8 cellular contexts compared by ENCODE assay signal in the genomic region with DNA sequence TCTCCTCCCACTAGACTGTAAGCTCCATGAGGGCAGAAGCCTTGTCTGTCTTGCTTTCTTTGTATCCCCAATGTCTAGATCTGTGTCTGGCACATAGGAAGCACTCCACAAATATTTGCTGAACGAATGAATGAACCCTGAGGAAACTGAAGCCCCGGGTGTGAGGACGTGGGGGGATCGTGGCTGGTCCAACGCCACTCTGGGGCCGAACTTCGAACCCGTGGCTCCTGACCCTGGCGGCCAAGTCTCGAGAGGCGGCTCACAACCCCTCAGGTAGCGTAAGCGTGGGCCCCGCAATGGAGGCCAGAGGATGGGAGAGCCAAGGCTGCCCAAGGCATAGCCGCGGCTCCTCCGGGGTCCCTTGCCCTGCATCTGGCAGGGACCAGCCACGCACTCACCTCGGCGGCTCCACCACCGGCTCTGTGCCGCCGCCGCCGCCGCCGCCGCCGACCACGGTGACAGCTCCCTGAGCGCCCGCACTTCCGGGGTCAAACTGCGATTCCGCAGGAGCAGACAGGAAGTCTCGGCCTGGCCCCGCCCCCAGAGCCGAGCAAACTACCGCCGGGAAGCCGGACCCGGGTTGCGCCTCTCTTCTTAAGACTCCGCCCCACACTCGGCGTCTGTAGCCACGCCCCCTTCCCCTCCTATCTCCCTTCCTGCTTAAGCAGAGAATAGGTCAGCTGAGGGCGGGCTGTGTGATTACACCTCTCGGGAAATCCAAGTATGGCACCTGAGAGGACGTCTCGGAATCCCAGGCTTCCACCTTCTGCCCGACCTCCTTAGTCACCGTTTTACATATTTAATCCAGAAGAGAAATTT. TPM values are rescaled to one million over a fixed set of nuclear protein-coding genes. Genes with fewer than 3 reads are reported as not detected.
A peak's percentile ranks its signal among the peaks of the same experiment; 100 is the strongest.
DNase-seq lines count a peak whose midpoint lies in the region; ATAC-seq and TF ChIP-seq lines count a peak whose summit lies in the region.

A gene with protein sequence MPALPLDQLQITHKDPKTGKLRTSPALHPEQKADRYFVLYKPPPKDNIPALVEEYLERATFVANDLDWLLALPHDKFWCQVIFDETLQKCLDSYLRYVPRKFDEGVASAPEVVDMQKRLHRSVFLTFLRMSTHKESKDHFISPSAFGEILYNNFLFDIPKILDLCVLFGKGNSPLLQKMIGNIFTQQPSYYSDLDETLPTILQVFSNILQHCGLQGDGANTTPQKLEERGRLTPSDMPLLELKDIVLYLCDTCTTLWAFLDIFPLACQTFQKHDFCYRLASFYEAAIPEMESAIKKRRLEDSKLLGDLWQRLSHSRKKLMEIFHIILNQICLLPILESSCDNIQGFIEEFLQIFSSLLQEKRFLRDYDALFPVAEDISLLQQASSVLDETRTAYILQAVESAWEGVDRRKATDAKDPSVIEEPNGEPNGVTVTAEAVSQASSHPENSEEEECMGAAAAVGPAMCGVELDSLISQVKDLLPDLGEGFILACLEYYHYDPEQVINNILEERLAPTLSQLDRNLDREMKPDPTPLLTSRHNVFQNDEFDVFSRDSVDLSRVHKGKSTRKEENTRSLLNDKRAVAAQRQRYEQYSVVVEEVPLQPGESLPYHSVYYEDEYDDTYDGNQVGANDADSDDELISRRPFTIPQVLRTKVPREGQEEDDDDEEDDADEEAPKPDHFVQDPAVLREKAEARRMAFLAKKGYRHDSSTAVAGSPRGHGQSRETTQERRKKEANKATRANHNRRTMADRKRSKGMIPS (minus strand): TSS at position 495 of the 819 bp plus-strand sequence. CDS start 5,949 bp downstream, outside the sequence.

- H3K36me3 ChIP-seq in BJ (ENCODE audit: control insufficient read depth, insufficient read depth, low read length) = peaks cover 11% of the 10 kb centered on the region

- H3K4me3 ChIP-seq in BJ (ENCODE audit: low read depth, low read length) (peak within 1 kb of the TSS; percentile 96), coronary artery (peak within 1 kb of the TSS; percentile 87)

- H3K4me3 Mint-ChIP-seq in activated CD4-positive, alpha-beta T cell treated with anti-CD3 and anti-CD28 coated beads, Interleukin-2, amount 10 ng/mL, durations not matched to agents 7 days and 5 days = peak within 1 kb of the TSS; percentile 93

- peaks cover 2% of the 10 kb centered on the region for H3K9me3 Mint-ChIP-seq in activated CD4-positive, alpha-beta T cell treated with anti-CD3 and anti-CD28 coated beads, Interleukin-2, amount 10 ng/mL, durations not matched to agents 7 days and 5 days

- peak within 1 kb of the TSS; percentile 93 for H3K27ac Mint-ChIP-seq in activated CD4-positive, alpha-beta T cell treated with anti-CD3 and anti-CD28 coated beads, Interleukin-2, amount 10 ng/mL, durations not matched to agents 7 days and 5 days

- peaks cover 20% of the 10 kb centered on the region for H3K36me3 Mint-ChIP-seq in activated CD4-positive, alpha-beta T cell treated with anti-CD3 and anti-CD28 coated beads, Interleukin-2, amount 10 ng/mL, durations not matched to agents 7 days and 5 days (ENCODE audit: low read depth)

- H3K4me1 Mint-ChIP-seq in activated CD4-positive, alpha-beta T cell treated with anti-CD3 and anti-CD28 coated beads, Interleukin-2, amount 10 ng/mL, durations not matched to agents 7 days and 5 days = peaks cover 33% of the 10 kb centered on the region

- no peak for TF ChIP-seq CTCF in BJ (IDR thresholded peaks at IDR 0.05; ENCODE audit: insufficient read depth, low read depth, low read length)
- no peak for TF ChIP-seq CTCF in coronary artery (IDR thresholded peaks at IDR 0.05)

- no peaks in the 10 kb centered on the region for H3K27me3 Mint-ChIP-seq in activated CD4-positive, alpha-beta T cell treated with anti-CD3 and anti-CD28 coated beads, Interleukin-2, amount 10 ng/mL, durations not matched to agents 7 days and 5 days

- CTCF ChIA-PET in BJ (lab: Yijun Ruan, JAX) = interaction anchor here (0.6 to 1.7 kb wide), 3 partner anchors 36 to 245 kb away, joined by 3 to 6 read pairs (median 4); no protein-coding TSS in a partner anchor
- CTCF ChIA-PET in activated CD4-positive, alpha-beta T cell treated with anti-CD3 and anti-CD28 coated beads, Interleukin-2, amount 10 ng/mL, durations not matched to agents 7 days and 5 days (lab: Charles Lee) = interaction anchor here (0.6 to 1.5 kb wide), 2 partner anchors 17 to 242 kb away, joined by 4 to 5 read pairs; no protein-coding TSS in a partner anchor

- peak; percentile 82 for DNase-seq in BJ (ENCODE audit: low read depth)
- DNase-seq in NCI-H526 treated with DMSO at 0.1 percent for 48 hours (lab: John Stamatoyannopoulos, UW) = peak; percentile 89
- DNase-seq in activated CD4-positive, alpha-beta T cell treated with anti-CD3 and anti-CD28 coated beads, Interleukin-2, amount 10 ng/mL, durations not matched to agents 7 days and 5 days = peak; percentile 99
- peak; percentile 98 for DNase-seq in coronary artery (ENCODE audit: low spot score)
- DNase-seq in stimulated activated CD4-positive, alpha-beta T cell treated with anti-CD3 and anti-CD28 coated beads, Interleukin-1b, Interleukin-23, amount 100 ng/mL, for 4 hours (ENCODE audit: low read depth in 2 of 2) = peak; percentile 98 to 99

- ATAC-seq in GM19324 (IDR thresholded peaks at IDR 0.05; ENCODE audit: low FRiP score, unreplicated experiment) (peak; percentile 94), HG03469 (IDR thresholded peaks at IDR 0.05; ENCODE audit: unreplicated experiment) (peak; percentile 78)

- H3K27ac ChIP-seq in coronary artery (peak within 1 kb of the TSS; percentile 38 to 81), layer of hippocampus (ENCODE audit: low read depth, low read length) (peak within 1 kb of the TSS; percentile 75)

- H3K27me3 ChIP-seq in BJ (ENCODE audit: control insufficient read depth, insufficient read depth, low read length) (no peaks in the 10 kb centered on the region), layer of hippocampus (ENCODE audit: control insufficient read depth, insufficient read depth, low read length) (no peaks in the 10 kb centered on the region)

- POLR2A ChIA-PET in BJ (lab: Charles Lee) = interaction anchor here (0.6 kb wide), 1 partner anchor 11 kb away, joined by 3 read pairs; no protein-coding TSS in a partner anchor
- POLR2A ChIA-PET in activated CD4-positive, alpha-beta T cell treated with anti-CD3 and anti-CD28 coated beads, Interleukin-2, amount 10 ng/mL, durations not matched to agents 7 days and 5 days (lab: Charles Lee) = no interaction called here

RNA-seq across cellular contexts. Expression of the gene that starts here (rescaled TPM):
- 48.5 and 62.6 TPM in 2 replicates for polyA plus RNA-seq in BJ (2011; rRNA removed)
- 44.8 and 55.4 TPM in 2 replicates for polyA minus RNA-seq in BJ (2011; rRNA and poly(A)+ RNA removed)
- 10 to 100 TPM; 92.4 to 96.4 TPM for total RNA-seq in activated CD4-positive, alpha-beta T cell treated with anti-CD3 and anti-CD28 coated beads, Interleukin-2, amount 10 ng/mL, durations not matched to agents 7 days and 5 days

Comparison
In these comparisons a context has a peak if more than half of its experiments do, and no peak if none do; other contexts are left out.
1. Peak in every context shown above with its lines: DNase-seq, ATAC-seq, H3K4me3 ChIP-seq and H3K27ac ChIP-seq.